ENCODE assay signal across 26 cellular contexts in genomic region chr5:156695774-156696173, GRCh38.
"Had no signal": no experiment of that assay in that cellular context is flagged by ENCODE, and none has a peak within 500 bp of the region (broad histone marks: within the 10 kb centered on the region; RNA-seq: fewer than 3 reads in every experiment).

No MANE protein-coding gene starts in this region.

- H3K36me3 ChIP-seq: esophagus muscularis mucosa, gastroesophageal sphincter, left lung, prostate gland, right atrium auricular region, spleen, thoracic aorta, tibial nerve, upper lobe of right lung, uterus had no signal

- DNase-seq: dermis blood vessel endothelial cell; effector memory CD4-positive, alpha-beta T cell; foreskin keratinocyte; heart left ventricle; kidney; left lung; mesenchymal stem cell; midbrain; naive thymus-derived CD8-positive, alpha-beta T cell; nephron progenitor cell; nucleus accumbens; spleen; stimulated activated CD4-positive, alpha-beta T cell treated with anti-CD3 and anti-CD28 coated beads, Interleukin-4, amount 100 ng/mL, for 4 hours; upper lobe of right lung; uterus had no signal

- H3K4me2 ChIP-seq: hepatocyte had no signal

- ATAC-seq: foreskin keratinocyte; gastroesophageal sphincter; heart left ventricle; left lung; naive thymus-derived CD8-positive, alpha-beta T cell; stimulated activated memory B cell treated with anti-CD40 and anti-IgM and Interleukin-4, amounts not matched to agents 10 μg/mL and 1 μg/mL and 100 μg/mL, for 72 hours; upper lobe of right lung had no signal

- H2AFZ ChIP-seq: hepatocyte had no signal

- H3K4me1 ChIP-seq: esophagus muscularis mucosa, foreskin keratinocyte, gastroesophageal sphincter, left lung, prostate gland, right atrium auricular region, spleen, tibial nerve, upper lobe of right lung, uterus had no signal

- H3K27ac ChIP-seq: coronary artery, esophagus muscularis mucosa, foreskin keratinocyte, gastroesophageal sphincter, heart left ventricle, hepatocyte, left lung, prostate gland, right atrium auricular region, skin epidermis, spleen, thoracic aorta, tibial nerve, upper lobe of right lung, uterus had no signal

- H3K79me2 ChIP-seq: hepatocyte had no signal

- H3K4me3 ChIP-seq: coronary artery, esophagus muscularis mucosa, gastroesophageal sphincter, heart left ventricle, hepatocyte, left lung, prostate gland, right atrium auricular region, skin epidermis, spleen, thoracic aorta, tibial nerve, upper lobe of right lung, uterus had no signal

- H3K27me3 ChIP-seq: esophagus muscularis mucosa, foreskin keratinocyte, gastroesophageal sphincter, heart left ventricle, hepatocyte, left lung, right atrium auricular region, spleen, tibial nerve, upper lobe of right lung, uterus had no signal

- FAIRE-seq: endothelial cell of umbilical vein, kidney had no signal

- H3K9me3 ChIP-seq: esophagus muscularis mucosa, gastroesophageal sphincter, heart left ventricle, left lung, prostate gland, right atrium auricular region, spleen, thoracic aorta, tibial nerve, upper lobe of right lung, uterus had no signal
